In the genomic region with DNA sequence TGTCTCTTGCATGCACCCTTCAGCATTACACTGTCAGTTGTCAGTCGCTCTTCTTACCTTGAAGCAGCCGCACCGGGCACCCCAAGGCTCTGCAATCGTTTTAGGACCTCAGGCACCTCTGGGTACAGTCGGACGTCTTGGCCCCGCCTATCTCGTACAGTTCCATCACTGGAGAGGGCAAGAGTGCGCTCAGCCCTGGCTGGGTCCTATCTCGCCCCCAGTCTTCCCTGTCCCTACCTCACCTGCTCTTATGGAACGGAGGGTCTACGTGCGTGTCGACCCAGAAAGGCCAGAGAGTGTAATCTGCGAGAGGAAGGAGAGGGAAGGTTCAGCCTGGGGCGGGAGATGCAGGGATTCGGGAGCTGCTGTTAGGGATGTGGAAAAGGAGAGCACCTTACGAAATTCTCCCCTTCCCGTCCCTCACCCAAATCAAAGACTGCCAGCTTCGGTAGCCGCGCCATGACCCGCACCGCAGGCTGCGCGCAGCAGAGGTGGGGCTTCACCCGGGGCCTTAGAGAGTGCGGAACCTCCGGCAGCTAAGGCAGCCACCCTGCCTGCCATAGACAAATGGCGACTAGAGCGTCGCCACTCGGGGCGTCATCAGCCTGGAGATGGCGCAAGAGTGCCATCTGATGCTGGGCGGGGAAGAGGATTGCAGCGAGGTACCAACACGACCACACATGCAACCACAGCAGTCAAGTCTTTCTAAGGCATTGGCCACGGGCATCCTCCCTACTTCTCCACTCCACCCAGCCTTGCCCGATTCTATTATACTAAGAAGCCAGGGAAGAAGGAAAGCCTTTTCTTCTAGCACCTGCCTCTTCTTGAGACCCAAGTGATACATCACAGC, we compare ENCODE assay signal across 8 cellular contexts. TPM values are rescaled to one million over a fixed set of nuclear protein-coding genes. Genes with fewer than 3 reads are reported as not detected.
DNase-seq lines count a peak whose midpoint lies in the region; ATAC-seq and TF ChIP-seq lines count a peak whose summit lies in the region.

Gene MDP1 (minus strand): TSS at position 572 of the 850 bp plus-strand sequence. CDS start 111 bp downstream, at position 461.

- peaks cover 32% of the 10 kb centered on the region for H3K79me2 ChIP-seq in parathyroid adenoma

- H3K9me3 ChIP-seq in parathyroid adenoma (ENCODE audit: control insufficient read depth, low read length) = no peaks in the 10 kb centered on the region
- no peaks in the 10 kb centered on the region for H3K9me3 ChIP-seq in tibial nerve

- DNase-seq in GM10266 (ENCODE audit: extremely low spot score) = peak; percentile 82
- peak; percentile 96 for DNase-seq in NB4 (ENCODE audit: low read depth)
- peak; percentile 78 to 82 for DNase-seq in activated naive CD4-positive, alpha-beta T cell treated with anti-CD3 and anti-CD28 coated beads, Interleukin-2, amount 50 U/mL, for 72 hours (ENCODE audit: low spot score in 2 of 2)
- peak; percentile 76 to 96 (median 88) for DNase-seq in head of caudate nucleus
- peak; percentile 77 to 82 for DNase-seq in tibial nerve (ENCODE audit: low spot score in 2 of 2)

- H3K4me2 ChIP-seq in parathyroid adenoma (ENCODE audit: low read length) = peak within 1 kb of the TSS; percentile 82

- no peaks in the 10 kb centered on the region for H3K36me3 ChIP-seq in parathyroid adenoma (ENCODE audit: control insufficient read depth, insufficient read depth, low read length)
- peaks cover 0 to 24% (median 0%) of the 10 kb centered on the region in 3 donors for H3K36me3 ChIP-seq in tibial nerve

- H3K4me3 ChIP-seq in NB4 (ENCODE audit: low read depth, low read length) = peak within 1 kb of the TSS; percentile 79
- H3K4me3 ChIP-seq in parathyroid adenoma (ENCODE audit: low read depth, low read length) = peak within 1 kb of the TSS; percentile 71
- peak within 1 kb of the TSS; percentile 70 to 89 (median 79) for H3K4me3 ChIP-seq in tibial nerve

- TF ChIP-seq POLR2A in NB4 (IDR thresholded peaks at IDR 0.05; ENCODE audit: extremely low read depth, insufficient read length) (peak; percentile 70), tibial nerve (IDR thresholded peaks at IDR 0.05) (peak; percentile 44 to 77)

- ATAC-seq in HG02571 (IDR thresholded peaks at IDR 0.05; ENCODE audit: unreplicated experiment) = peak; percentile 54
- peak; percentile 80 for ATAC-seq in SK-N-SH treated with all-trans-retinoic acid at 6 μM for 48 hours
- peak; percentile 73 to 74 for ATAC-seq in activated naive CD4-positive, alpha-beta T cell treated with anti-CD3 and anti-CD28 coated beads, Interleukin-2, amount 50 U/mL, for 72 hours

- intact Hi-C loops in head of caudate nucleus (cut with DNase I) = loop anchor here (2.0 kb wide), 1 partner anchor 17 kb away; the partner anchor contains the start of genes GMPR2 and NEDD8

- H3K27ac ChIP-seq in parathyroid adenoma = peak within 1 kb of the TSS; percentile 93
- H3K27ac ChIP-seq in tibial nerve = peak within 1 kb of the TSS; percentile 83 to 98 (median 92)

- peak; percentile 25 to 95 for TF ChIP-seq EP300 in tibial nerve (IDR thresholded peaks at IDR 0.05)

- TF ChIP-seq CTCF in GM10266 (IDR thresholded peaks at IDR 0.05; ENCODE audit: control insufficient read depth, insufficient read depth, low read depth, missing control alignments) = peak; percentile 98
- peak; percentile 52 for TF ChIP-seq CTCF in NB4 (IDR thresholded peaks at IDR 0.05; ENCODE audit: low read depth, low read length)
- TF ChIP-seq CTCF in parathyroid adenoma (IDR thresholded peaks at IDR 0.05) = peak; percentile 77
- TF ChIP-seq CTCF in tibial nerve (IDR thresholded peaks at IDR 0.05) = peak; percentile 39 to 70 (median 60)

- no peaks in the 10 kb centered on the region for H3K9me3 Mint-ChIP-seq in activated naive CD4-positive, alpha-beta T cell treated with anti-CD3 and anti-CD28 coated beads, Interleukin-2, amount 50 U/mL, for 72 hours

- 1% methylated on average over 40 of the region's 40 CpGs for WGBS in tibial nerve, 2 donors

- H3K27me3 ChIP-seq in parathyroid adenoma (ENCODE audit: control insufficient read depth, insufficient read depth, low read length) (no peaks in the 10 kb centered on the region), tibial nerve (no peaks in the 10 kb centered on the region)

- peaks cover 8% of the 10 kb centered on the region for H3K4me1 ChIP-seq in parathyroid adenoma
- H3K4me1 ChIP-seq in tibial nerve = peaks cover 0 to 41% (median 25%) of the 10 kb centered on the region in 4 donors

- H2AFZ ChIP-seq in parathyroid adenoma = peak within 1 kb of the TSS; percentile 92

- peak within 1 kb of the TSS; percentile 57 for H3K9ac ChIP-seq in parathyroid adenoma

- H3K27ac Mint-ChIP-seq in activated naive CD4-positive, alpha-beta T cell treated with anti-CD3 and anti-CD28 coated beads, Interleukin-2, amount 50 U/mL, for 72 hours = peak within 1 kb of the TSS; percentile 90 to 95

- H3K36me3 Mint-ChIP-seq in activated naive CD4-positive, alpha-beta T cell treated with anti-CD3 and anti-CD28 coated beads, Interleukin-2, amount 50 U/mL, for 72 hours = peaks cover 9 to 23% of the 10 kb centered on the region in 2 donors

TF ChIP-seq in SK-N-SH treated with all-trans-retinoic acid at 6 μM for 48 hours, 23 proteins besides CTCF, POLR2A, EP300 and RAD21:
- TF ChIP-seq SNAI2 (CRISPR knock-in tag; IDR thresholded peaks at IDR 0.05) (no peak), ZFP30 (CRISPR knock-in tag; IDR thresholded peaks at IDR 0.05) (no peak), ESRRG (CRISPR knock-in tag; IDR thresholded peaks at IDR 0.05) (no peak), ZC3H10 (CRISPR knock-in tag; IDR thresholded peaks at IDR 0.05) (no peak), OSR1 (CRISPR knock-in tag; IDR thresholded peaks at IDR 0.05) (no peak), BACH2 (CRISPR knock-in tag; IDR thresholded peaks at IDR 0.05; ENCODE audit: borderline replicate concordance) (no peak)

RNA-seq across cellular contexts. Expression of gene MDP1, which starts in this region (rescaled TPM):
- 1 to 10 TPM; 5.5 to 7.4 TPM for total RNA-seq in activated naive CD4-positive, alpha-beta T cell treated with anti-CD3 and anti-CD28 coated beads, Interleukin-2, amount 50 U/mL, for 72 hours
- total RNA-seq in tibial nerve = 10 to 100 TPM; 16.5 to 48.3 (median 28.9) TPM

Comparison
In these comparisons a context has a peak if more than half of its experiments do, and no peak if none do; other contexts are left out.
1. Peak in every context shown above with its lines: DNase-seq, ATAC-seq, H3K4me3 ChIP-seq and H3K27ac ChIP-seq.